ENCODE assay signal across 29 cellular contexts in genomic region chr10:8346861-8347260, GRCh38.
"Had no signal": no experiment of that assay in that cellular context is flagged by ENCODE, and none has a peak within 500 bp of the region (broad histone marks: within the 10 kb centered on the region; RNA-seq: fewer than 3 reads in every experiment).

No MANE protein-coding gene starts in this region.

- H3K27ac ChIP-seq: epithelial cell of prostate, esophagus squamous epithelium, heart right ventricle, pancreas, prostate gland, skin epidermis, thoracic aorta had no signal

- H3K4me1 Mint-ChIP-seq: central memory CD8-positive, alpha-beta T cell had no signal

- H3K4me3 ChIP-seq: esophagus squamous epithelium, heart right ventricle, pancreas, prostate gland, skin epidermis, thoracic aorta had no signal

- H3K4me1 ChIP-seq: esophagus squamous epithelium, heart right ventricle, pancreas, prostate gland had no signal

- ATAC-seq: activated CD8-positive, alpha-beta T cell treated with anti-CD3 and anti-CD28 coated beads for 36 hours; activated naive CD4-positive, alpha-beta T cell treated with anti-CD3 and anti-CD28 coated beads, Interleukin-2, amount 50 U/mL, for 72 hours; activated T-cell treated with anti-CD3 and anti-CD28 coated beads, Interleukin-2, amount 50 U/mL, for 4 hours; heart right ventricle; left cardiac atrium; left ventricle myocardium superior; naive thymus-derived CD4-positive, alpha-beta T cell; pancreas; sciatic nerve had no signal

- H3K27me3 Mint-ChIP-seq: activated CD8-positive, alpha-beta T cell treated with anti-CD3 and anti-CD28 coated beads for 36 hours; central memory CD8-positive, alpha-beta T cell; stimulated activated naive CD8-positive, alpha-beta T cell treated with anti-CD3 and anti-CD28 coated beads, Interleukin-15, Interleukin-2, amounts not matched to agents 100 ng/mL and 50 ng/mL, for 24 hours had no signal

- H3K27ac Mint-ChIP-seq: activated CD8-positive, alpha-beta T cell treated with anti-CD3 and anti-CD28 coated beads for 36 hours; activated naive CD4-positive, alpha-beta T cell treated with anti-CD3 and anti-CD28 coated beads, Interleukin-2, amount 50 U/mL, for 72 hours; dendritic cell treated with granulocyte-macrophage colony-stimulating factor and Interleukin-4, amounts not matched to agents 40 ng/mL and 50 ng/mL, for 4 days; mesothelial cell of epicardium; naive thymus-derived CD4-positive, alpha-beta T cell; stimulated activated naive CD8-positive, alpha-beta T cell treated with anti-CD3 and anti-CD28 coated beads, Interleukin-15, Interleukin-2, amounts not matched to agents 100 ng/mL and 50 ng/mL, for 24 hours had no signal

- DNase-seq: activated CD4-positive, alpha-beta T cell treated with anti-CD3 and anti-CD28 coated beads, Interleukin-2, amount 50 U/mL, for 1 hour; activated CD8-positive, alpha-beta T cell treated with anti-CD3 and anti-CD28 coated beads for 36 hours; activated naive CD4-positive, alpha-beta T cell; activated T-cell treated with anti-CD3 and anti-CD28 coated beads, Interleukin-2, amount 50 U/mL, for 4 hours; effector CD4-positive, alpha-beta T cell; esophagus squamous epithelium; foreskin melanocyte; heart right ventricle; left cardiac atrium; left ventricle myocardium superior; mammary epithelial cell; naive thymus-derived CD4-positive, alpha-beta T cell; nucleus accumbens; pancreas; retina; stimulated activated CD4-positive, alpha-beta T cell treated with anti-CD3 and anti-CD28 coated beads, Interleukin-12 subunit alpha, Interleukin-12 subunit beta, amount 100 ng/mL, for 4 hours; stimulated activated CD4-positive, alpha-beta T cell treated with anti-CD3 and anti-CD28 coated beads, Interleukin-4, amount 100 ng/mL, for 1 hour; T1000; trophoblast cell had no signal

- H3K4me3 Mint-ChIP-seq: activated CD8-positive, alpha-beta T cell treated with anti-CD3 and anti-CD28 coated beads for 36 hours; activated T-cell treated with anti-CD3 and anti-CD28 coated beads, Interleukin-2, amount 50 U/mL, for 4 hours; central memory CD8-positive, alpha-beta T cell; dendritic cell treated with granulocyte-macrophage colony-stimulating factor and Interleukin-4, amounts not matched to agents 40 ng/mL and 50 ng/mL, for 4 days; mesothelial cell of epicardium; naive thymus-derived CD4-positive, alpha-beta T cell; stimulated activated naive CD8-positive, alpha-beta T cell treated with anti-CD3 and anti-CD28 coated beads, Interleukin-15, Interleukin-2, amounts not matched to agents 100 ng/mL and 50 ng/mL, for 24 hours had no signal

- H3K9me3 ChIP-seq: esophagus squamous epithelium, pancreas, prostate gland, thoracic aorta had no signal

- H3K9me3 Mint-ChIP-seq: activated T-cell treated with anti-CD3 and anti-CD28 coated beads, Interleukin-2, amount 50 U/mL, for 4 hours; central memory CD8-positive, alpha-beta T cell; dendritic cell treated with granulocyte-macrophage colony-stimulating factor and Interleukin-4, amounts not matched to agents 40 ng/mL and 50 ng/mL, for 4 days; stimulated activated naive CD8-positive, alpha-beta T cell treated with anti-CD3 and anti-CD28 coated beads, Interleukin-15, Interleukin-2, amounts not matched to agents 100 ng/mL and 50 ng/mL, for 24 hours had no signal

- H3K36me3 ChIP-seq: esophagus squamous epithelium, heart right ventricle, pancreas, prostate gland, thoracic aorta had no signal
